Comparison of ENCODE assay signal across 13 cellular contexts in the genomic region with DNA sequence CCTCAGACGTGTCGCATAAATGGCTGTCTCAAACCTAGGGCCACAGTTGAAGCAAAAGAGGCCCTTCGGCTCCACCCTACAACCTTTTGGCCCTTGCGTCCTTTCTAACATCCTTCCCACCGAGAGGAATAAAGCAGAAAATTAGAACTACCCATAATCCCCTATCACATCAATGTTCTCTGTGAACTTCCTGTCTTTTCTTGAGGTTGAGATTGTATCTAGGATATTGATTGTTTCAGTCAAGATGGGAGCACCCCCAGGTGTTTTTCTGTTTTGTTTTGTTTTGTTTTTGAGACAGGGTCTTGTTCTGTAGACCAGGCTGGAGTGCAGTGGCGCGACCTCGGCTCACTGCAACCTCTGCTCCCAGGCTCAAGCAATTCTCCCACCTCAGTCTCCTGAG. TPM values are rescaled to one million over a fixed set of nuclear protein-coding genes. Genes with fewer than 3 reads are reported as not detected.
DNase-seq lines count a peak whose midpoint lies in the region; ATAC-seq, FAIRE-seq and TF ChIP-seq lines count a peak whose summit lies in the region.
"Had no signal": no experiment of that assay in that cellular context is flagged by ENCODE, and none has a peak within 500 bp of the region (broad histone marks: within the 10 kb centered on the region; RNA-seq: fewer than 3 reads in every experiment).

No MANE protein-coding gene starts in this region.

- 79 to 85% (median 82%) methylated on average over 8 of the region's 8 CpGs for WGBS in stomach, 5 donors

- no peak for DNase-seq in activated CD4-positive, alpha-beta T cell treated with anti-CD3 and anti-CD28 coated beads for 36 hours
- DNase-seq in activated CD4-positive, alpha-beta T cell treated with anti-CD3 and anti-CD28 coated beads for 1 hour = no peak
- DNase-seq in activated CD8-positive, alpha-beta T cell treated with anti-CD3 and anti-CD28 coated beads, Interleukin-2, amount 10 ng/mL, durations not matched to agents 7 days and 5 days = no peak
- DNase-seq in kidney (peak; percentile 32), stomach (no peak), left colon (no peak), NCI-H748 (lab: John Stamatoyannopoulos, UW; ENCODE audit: unreplicated experiment) (no peak)
- DNase-seq in activated CD8-positive, alpha-beta memory T cell treated with anti-CD3 and anti-CD28 coated beads, Interleukin-2, amount 50 U/mL, for 4 hours = no peak
- DNase-seq: 8988T, NCI-H2171 treated with DMSO at 0.1 percent for 48 hours had no signal

- H3K4me1 Mint-ChIP-seq in activated CD4-positive, alpha-beta T cell treated with anti-CD3 and anti-CD28 coated beads for 36 hours = peaks cover 86% of the 10 kb centered on the region
- H3K4me1 Mint-ChIP-seq in activated CD8-positive, alpha-beta T cell treated with anti-CD3 and anti-CD28 coated beads, Interleukin-2, amount 10 ng/mL, durations not matched to agents 7 days and 5 days (ENCODE audit: low read depth) = peaks cover 91% of the 10 kb centered on the region

- H3K9ac ChIP-seq in kidney (ENCODE audit: low read length in 2 of 2) = no peak overlapping the region

- peak overlapping the region; percentile 50 for H3K4me3 Mint-ChIP-seq in activated CD4-positive, alpha-beta T cell treated with anti-CD3 and anti-CD28 coated beads for 36 hours
- peak overlapping the region; percentile 71 for H3K4me3 Mint-ChIP-seq in activated CD8-positive, alpha-beta T cell treated with anti-CD3 and anti-CD28 coated beads, Interleukin-2, amount 10 ng/mL, durations not matched to agents 7 days and 5 days

- H3K9me3 ChIP-seq in kidney (ENCODE audit: control insufficient read depth in 1 of 2, low read length in 2 of 2) (no peaks in the 10 kb centered on the region), stomach (no peaks in the 10 kb centered on the region)
- H3K9me3 ChIP-seq: pancreas had no signal

- H3K27ac ChIP-seq in kidney (ENCODE audit: low read depth in 2 of 2, low read length in 2 of 2) (peak overlapping the region; percentile 30 to 86), stomach (peak overlapping the region; percentile 60 to 84 (median 78))
- H3K27ac ChIP-seq: SK-N-MC had no signal

- CTCF ChIA-PET in activated CD4-positive, alpha-beta T cell treated with anti-CD3 and anti-CD28 coated beads for 36 hours (lab: Charles Lee) = interaction anchor here (0.5 to 2.4 kb wide), 5 partner anchors 10 to 459 kb away, joined by 3 to 19 read pairs (median 4); a partner anchor contains a TSS
- CTCF ChIA-PET in activated CD8-positive, alpha-beta T cell treated with anti-CD3 and anti-CD28 coated beads, Interleukin-2, amount 10 ng/mL, durations not matched to agents 7 days and 5 days (lab: Charles Lee) = interaction anchor here (0.6 to 3.1 kb wide), 8 partner anchors 8 to 479 kb away, joined by 3 to 24 read pairs (median 4); a partner anchor contains a TSS

- FAIRE-seq in kidney (lab: Jason Lieb, UNC) = no peak
- FAIRE-seq: G401.6, pancreas had no signal

- intact Hi-C loops in activated CD4-positive, alpha-beta T cell treated with anti-CD3 and anti-CD28 coated beads for 36 hours (cut with DNase I, micrococcal nuclease) = loop anchor here in 1 of 2 experiments (5.0 to 10.0 kb wide), 4 partner anchors 149 to 1299 kb away; a partner anchor contains a TSS
- intact Hi-C loops in kidney (cut with DNase I) = no loop called here
- intact Hi-C loops in stomach (cut with DNase I; ENCODE audit: low total_unique reads) = no loop called here
- intact Hi-C loops in left colon (cut with DNase I, micrococcal nuclease) = no loop called here

- no peak for TF ChIP-seq POLR2A in stomach (IDR thresholded peaks at IDR 0.05)

- POLR2A ChIA-PET in activated CD4-positive, alpha-beta T cell treated with anti-CD3 and anti-CD28 coated beads for 36 hours (lab: Charles Lee) = interaction anchor here (1.0 to 3.8 kb wide), 3 partner anchors 17 to 23 kb away, joined by 3 to 29 read pairs (median 9); a partner anchor contains a TSS
- POLR2A ChIA-PET in activated CD8-positive, alpha-beta T cell treated with anti-CD3 and anti-CD28 coated beads, Interleukin-2, amount 10 ng/mL, durations not matched to agents 7 days and 5 days (lab: Charles Lee) = interaction anchor here (0.9 to 7.5 kb wide), 4 partner anchors 8 to 184 kb away, joined by 3 to 136 read pairs (median 3); a partner anchor contains a TSS

- H3K4me3 ChIP-seq in kidney (ENCODE audit: low read length in 2 of 2) = no peak overlapping the region
- no peak overlapping the region for H3K4me3 ChIP-seq in stomach
- H3K4me3 ChIP-seq: pancreas, SK-N-MC had no signal

- no peak for TF ChIP-seq EP300 in stomach (IDR thresholded peaks at IDR 0.05)

- H3K9me3 Mint-ChIP-seq in activated CD4-positive, alpha-beta T cell treated with anti-CD3 and anti-CD28 coated beads for 36 hours (ENCODE audit: low read depth) = no peaks in the 10 kb centered on the region
- H3K9me3 Mint-ChIP-seq in activated CD8-positive, alpha-beta T cell treated with anti-CD3 and anti-CD28 coated beads, Interleukin-2, amount 10 ng/mL, durations not matched to agents 7 days and 5 days (ENCODE audit: insufficient read depth) = no peaks in the 10 kb centered on the region

- no peaks in the 10 kb centered on the region for H3K27me3 ChIP-seq in stomach
- H3K27me3 ChIP-seq: pancreas had no signal

- no peaks in the 10 kb centered on the region for H3K27me3 Mint-ChIP-seq in activated CD4-positive, alpha-beta T cell treated with anti-CD3 and anti-CD28 coated beads for 36 hours
- H3K27me3 Mint-ChIP-seq in activated CD8-positive, alpha-beta T cell treated with anti-CD3 and anti-CD28 coated beads, Interleukin-2, amount 10 ng/mL, durations not matched to agents 7 days and 5 days (ENCODE audit: low read depth) = no peaks in the 10 kb centered on the region

- peaks cover 57% of the 10 kb centered on the region for H3K36me3 Mint-ChIP-seq in activated CD4-positive, alpha-beta T cell treated with anti-CD3 and anti-CD28 coated beads for 36 hours (ENCODE audit: low read depth)
- H3K36me3 Mint-ChIP-seq in activated CD8-positive, alpha-beta T cell treated with anti-CD3 and anti-CD28 coated beads, Interleukin-2, amount 10 ng/mL, durations not matched to agents 7 days and 5 days (ENCODE audit: low read depth) = peaks cover 92% of the 10 kb centered on the region

- peaks cover 8 to 20% of the 10 kb centered on the region in 2 donors for H3K4me1 ChIP-seq in kidney (ENCODE audit: control insufficient read depth in 1 of 2, insufficient read depth in 1 of 2, low read depth in 1 of 2, low read length in 2 of 2)
- H3K4me1 ChIP-seq in stomach = peaks cover 0 to 82% (median 6%) of the 10 kb centered on the region in 4 donors

- no peak for TF ChIP-seq CTCF in kidney (IDR thresholded peaks at IDR 0.05; ENCODE audit: borderline replicate concordance, extremely low read depth, insufficient read depth)
- no peak for TF ChIP-seq CTCF in stomach (IDR thresholded peaks at IDR 0.05)

- no peak for ATAC-seq in activated CD4-positive, alpha-beta T cell treated with anti-CD3 and anti-CD28 coated beads for 36 hours
- no peak for ATAC-seq in activated CD8-positive, alpha-beta T cell treated with anti-CD3 and anti-CD28 coated beads, Interleukin-2, amount 10 ng/mL, durations not matched to agents 7 days and 5 days
- ATAC-seq in left colon = no peak

- peak overlapping the region; percentile 87 for H3K27ac Mint-ChIP-seq in activated CD4-positive, alpha-beta T cell treated with anti-CD3 and anti-CD28 coated beads for 36 hours
- peak overlapping the region; percentile 93 for H3K27ac Mint-ChIP-seq in activated CD8-positive, alpha-beta T cell treated with anti-CD3 and anti-CD28 coated beads, Interleukin-2, amount 10 ng/mL, durations not matched to agents 7 days and 5 days

- H3K36me3 ChIP-seq in kidney (ENCODE audit: control insufficient read depth in 1 of 2, insufficient read depth in 2 of 2, low read length in 2 of 2) (no peaks in the 10 kb centered on the region), stomach (no peaks in the 10 kb centered on the region)
- H3K36me3 ChIP-seq: pancreas had no signal

RNA-seq across cellular contexts. Expression of a gene that starts 23.6 kb away (rescaled TPM):
- total RNA-seq in activated CD4-positive, alpha-beta T cell treated with anti-CD3 and anti-CD28 coated beads for 36 hours = 10 to 100 TPM; 40.5 to 53.4 TPM
- total RNA-seq in activated CD8-positive, alpha-beta T cell treated with anti-CD3 and anti-CD28 coated beads, Interleukin-2, amount 10 ng/mL, durations not matched to agents 7 days and 5 days = 100 to 1,000 TPM; 108 to 122 TPM
- total RNA-seq in kidney (29.6 TPM), stomach (100 to 1,000 TPM in 1 of 5 donors, 10 to 100 TPM in 2, 1 to 10 TPM in 2; 8.1 to 564 (median 11.2) TPM), left colon (10 to 100 TPM in 1 of 2 donors, 1 to 10 TPM in 1; 6.6 to 10.6 TPM)
- polyA plus RNA-seq in kidney (ENCODE audit: insufficient read depth, low read depth, low replicate concordance) (2.6 TPM), stomach (1 to 10 TPM; 3.7 to 5.2 (median 4.7) TPM)

RNA-seq across cellular contexts. Expression of a gene that starts 51.3 kb away (rescaled TPM):
- not detected for total RNA-seq in activated CD4-positive, alpha-beta T cell treated with anti-CD3 and anti-CD28 coated beads for 36 hours
- not detected for total RNA-seq in activated CD8-positive, alpha-beta T cell treated with anti-CD3 and anti-CD28 coated beads, Interleukin-2, amount 10 ng/mL, durations not matched to agents 7 days and 5 days
- total RNA-seq in kidney = not detected
- not detected for polyA plus RNA-seq in kidney (ENCODE audit: insufficient read depth, low read depth, low replicate concordance)
- not detected for total RNA-seq in stomach
- polyA plus RNA-seq in stomach = not detected
- not detected for total RNA-seq in left colon
- total RNA-seq: pancreas had no signal
- polyA plus RNA-seq: pancreas had no signal
